In genomic region chr9:99106044-99106375, GRCh38 we compare ENCODE assay signal across 9 cellular contexts. TPM values are rescaled to one million over a fixed set of nuclear protein-coding genes. Genes with fewer than 3 reads are reported as not detected.
DNase-seq lines count a peak whose midpoint lies in the region; ATAC-seq and TF ChIP-seq lines count a peak whose summit lies in the region.
"Had no signal": no experiment of that assay in that cellular context is flagged by ENCODE, and none has a peak within 500 bp of the region (broad histone marks: within the 10 kb centered on the region; RNA-seq: fewer than 3 reads in every experiment).

No MANE protein-coding gene starts in this region.

- no peaks in the 10 kb centered on the region for H3K9me3 Mint-ChIP-seq in natural killer cell treated with Interleukin-12 subunit alpha and Interleukin-12 subunit beta and Interleukin-15 and Interleukin-18, amount 100 ng/mL, for 72 hours

- intact Hi-C loops in dorsolateral prefrontal cortex (cut with DNase I) = loop anchor here in 1 of 2 donors (10.0 kb wide), 2 partner anchors 131 to 311 kb away; partner anchors contain the start of gene ANKS6

- H3K27me3 ChIP-seq in BE2C = no peaks in the 10 kb centered on the region
- no peaks in the 10 kb centered on the region for H3K27me3 ChIP-seq in Loucy (ENCODE audit: insufficient read depth, low read length, poor library complexity, severe bottlenecking)
- H3K27me3 ChIP-seq in dorsolateral prefrontal cortex = no peaks in the 10 kb centered on the region

- H3K27me3 Mint-ChIP-seq in natural killer cell treated with Interleukin-12 subunit alpha and Interleukin-12 subunit beta and Interleukin-15 and Interleukin-18, amount 100 ng/mL, for 72 hours = no peaks in the 10 kb centered on the region

- no peaks in the 10 kb centered on the region for H3K9me3 ChIP-seq in BE2C
- no peaks in the 10 kb centered on the region for H3K9me3 ChIP-seq in Loucy (ENCODE audit: insufficient read depth, low read depth, low read length)

- peaks cover 13% of the 10 kb centered on the region for H3K36me3 Mint-ChIP-seq in natural killer cell treated with Interleukin-12 subunit alpha and Interleukin-12 subunit beta and Interleukin-15 and Interleukin-18, amount 100 ng/mL, for 72 hours

- H3K4me3 ChIP-seq in BE2C (ENCODE audit: low read depth, low read length) = peak overlapping the region; percentile 73
- peak overlapping the region; percentile 85 for H3K4me3 ChIP-seq in Loucy (ENCODE audit: low read length, poor library complexity, severe bottlenecking)
- peak overlapping the region; percentile 54 to 88 (median 79) for H3K4me3 ChIP-seq in dorsolateral prefrontal cortex

- no peaks in the 10 kb centered on the region for H3K9me2 ChIP-seq in Loucy (replicated peaks; ENCODE audit: low read depth, low read length)

- H2AFZ ChIP-seq in Loucy (ENCODE audit: low read length) = no peak overlapping the region

- peak overlapping the region; percentile 93 for H3K4me2 ChIP-seq in Loucy (ENCODE audit: low read depth, low read length, poor library complexity, severe bottlenecking)

- TF ChIP-seq CTCF in BE2C (IDR thresholded peaks at IDR 0.05; ENCODE audit: low read depth, low read length) (no peak), Loucy (conservative IDR thresholded peaks at IDR 0.05; ENCODE audit: low read length) (no peak), dorsolateral prefrontal cortex (IDR thresholded peaks at IDR 0.05 in 54 of 56, conservative IDR thresholded peaks at IDR 0.05 in 2 of 56; ENCODE audit: low read depth in 1 of 56, partially characterized antibody in 56 of 56) (no peak)

- no peak for ATAC-seq in natural killer cell treated with Interleukin-12 subunit alpha and Interleukin-12 subunit beta and Interleukin-15 and Interleukin-18, amount 100 ng/mL, for 72 hours
- ATAC-seq in left lobe of liver (no peak), HG03460 (IDR thresholded peaks at IDR 0.05; ENCODE audit: unreplicated experiment) (no peak)

- H3K36me3 ChIP-seq in BE2C (no peaks in the 10 kb centered on the region), Loucy (ENCODE audit: insufficient read depth, low read length) (no peaks in the 10 kb centered on the region)

- peak overlapping the region; percentile 61 to 74 for H3K27ac Mint-ChIP-seq in natural killer cell treated with Interleukin-12 subunit alpha and Interleukin-12 subunit beta and Interleukin-15 and Interleukin-18, amount 100 ng/mL, for 72 hours

- peak overlapping the region in 43 of 59 donors; percentile 4 to 90 (median 68) for H3K27ac ChIP-seq in dorsolateral prefrontal cortex

- DNase-seq in BE2C = no peak
- DNase-seq in dorsolateral prefrontal cortex = no peak
- DNase-seq in natural killer cell treated with Interleukin-12 subunit alpha and Interleukin-12 subunit beta and Interleukin-15 and Interleukin-18, amount 100 ng/mL, for 72 hours (ENCODE audit: low spot score) = no peak
- no peak for DNase-seq in left lobe of liver (ENCODE audit: low spot score)
- DNase-seq in RPMI8226 = no peak
- DNase-seq in NCI-H446 (lab: John Stamatoyannopoulos, UW) = no peak
- DNase-seq: SHP77 treated with DMSO at 0.1 percent for 48 hours had no signal

- H3K9ac ChIP-seq in Loucy (ENCODE audit: low read depth, low read length, poor library complexity, severe bottlenecking) = peak overlapping the region; percentile 89

- H3F3A ChIP-seq in Loucy (ENCODE audit: low read depth) = peaks cover 2% of the 10 kb centered on the region; the same call in 1 of the 2 replicates

- no peaks in the 10 kb centered on the region; the same call in 1 of the 2 replicates for H3K4me1 ChIP-seq in BE2C
- peaks cover 59% of the 10 kb centered on the region for H3K4me1 ChIP-seq in Loucy (ENCODE audit: insufficient read depth, low read length, poor library complexity, severe bottlenecking)

- peaks cover 56 to 66% of the 10 kb centered on the region in 2 donors for H3K4me1 Mint-ChIP-seq in natural killer cell treated with Interleukin-12 subunit alpha and Interleukin-12 subunit beta and Interleukin-15 and Interleukin-18, amount 100 ng/mL, for 72 hours (ENCODE audit: low read depth in 2 of 2)

- H4K20me1 ChIP-seq in Loucy (ENCODE audit: insufficient read depth, low read length, poor library complexity, severe bottlenecking) = peaks cover 56% of the 10 kb centered on the region

- peaks cover 57% of the 10 kb centered on the region for H3K79me2 ChIP-seq in Loucy (ENCODE audit: insufficient read depth, low read length)

- H3K4me3 Mint-ChIP-seq in natural killer cell treated with Interleukin-12 subunit alpha and Interleukin-12 subunit beta and Interleukin-15 and Interleukin-18, amount 100 ng/mL, for 72 hours = peak overlapping the region; percentile 89

RNA-seq across cellular contexts. Expression of gene TGFBR1, which starts 1.1 kb away (rescaled TPM):
- polyA plus RNA-seq in BE2C (2012; ENCODE audit: insufficient read depth, insufficient read length, low read depth) = 3.2 TPM
- total RNA-seq in dorsolateral prefrontal cortex (10 to 100 TPM in 119 of 120 experiments, 1 to 10 TPM in 1; 9.7 to 58.1 (median 21.3) TPM), left lobe of liver (13.5 TPM)
- total RNA-seq in natural killer cell treated with Interleukin-12 subunit alpha and Interleukin-12 subunit beta and Interleukin-15 and Interleukin-18, amount 100 ng/mL, for 72 hours = 100 to 1,000 TPM in 1 of 2 donors, 10 to 100 TPM in 1; 62.7 to 105 TPM
